Comparison of ENCODE assay signal across 1 cellular context in genomic region chr20:13302647-13303425, GRCh38.
A peak's percentile ranks its signal among the peaks of the same experiment; 100 is the strongest.
TF ChIP-seq lines count a peak whose summit lies in the region.

No MANE protein-coding gene starts in this region.

TF ChIP-seq in HepG2, 621 proteins besides CTCF, POLR2A, EP300 and RAD21 (continued from another document):
- TF ChIP-seq ZNF574 (CRISPR knock-in tag; IDR thresholded peaks at IDR 0.05) (no peak), ASH2L (IDR thresholded peaks at IDR 0.05; ENCODE audit: insufficient read length, low read depth, low read length) (no peak), ZNF329 (CRISPR knock-in tag; IDR thresholded peaks at IDR 0.05; ENCODE audit: low read depth) (no peak), ZNF788 (CRISPR knock-in tag; IDR thresholded peaks at IDR 0.05; ENCODE audit: borderline replicate concordance) (no peak), MAX (IDR thresholded peaks at IDR 0.05) (no peak), DR1 (CRISPR knock-in tag; IDR thresholded peaks at IDR 0.05) (no peak), SCMH1 (CRISPR knock-in tag; IDR thresholded peaks at IDR 0.05; ENCODE audit: borderline replicate concordance) (no peak), MIER3 (CRISPR knock-in tag; IDR thresholded peaks at IDR 0.05; ENCODE audit: borderline replicate concordance) (no peak), STAG1 (CRISPR knock-in tag; IDR thresholded peaks at IDR 0.05) (peak; percentile 85), HCFC1 (IDR thresholded peaks at IDR 0.05; ENCODE audit: low read depth, low read length) (no peak), ZNF343 (CRISPR knock-in tag; IDR thresholded peaks at IDR 0.05) (no peak), ZNF781 (CRISPR knock-in tag; IDR thresholded peaks at IDR 0.05; ENCODE audit: borderline replicate concordance, not compliant biosample characterization) (peak; percentile 42), HMG20B (CRISPR knock-in tag; conservative IDR thresholded peaks at IDR 0.05) (no peak), FOXO1 (CRISPR knock-in tag; IDR thresholded peaks at IDR 0.05) (peak; percentile 45; the same call in 1 of the 2 replicates), ZNF382 (CRISPR knock-in tag; IDR thresholded peaks at IDR 0.05; ENCODE audit: borderline replicate concordance) (no peak), PLSCR1 (CRISPR knock-in tag; IDR thresholded peaks at IDR 0.05; ENCODE audit: borderline replicate concordance) (no peak), NFYB (CRISPR knock-in tag; IDR thresholded peaks at IDR 0.05) (no peak), JDP2 (CRISPR knock-in tag; IDR thresholded peaks at IDR 0.05; ENCODE audit: borderline replicate concordance) (no peak), TCF12 (IDR thresholded peaks at IDR 0.05) (no peak), TCF12 (CRISPR knock-in tag; IDR thresholded peaks at IDR 0.05) (no peak), ZEB1 (IDR thresholded peaks at IDR 0.05; ENCODE audit: insufficient replicate concordance, low read depth) (no peak), HDAC1 (CRISPR knock-in tag; IDR thresholded peaks at IDR 0.05) (no peak), ZNF205 (CRISPR knock-in tag; IDR thresholded peaks at IDR 0.05) (no peak), UBTF (CRISPR knock-in tag; IDR thresholded peaks at IDR 0.05) (0 out of 2 replicates have a peak, but pooled peaks have one; percentile 31), FOXJ3 (CRISPR knock-in tag; IDR thresholded peaks at IDR 0.05; ENCODE audit: borderline replicate concordance) (0 out of 2 replicates have a peak, but pooled peaks have one; percentile 31), SOX6 (IDR thresholded peaks at IDR 0.05) (no peak), SOX6 (CRISPR knock-in tag; IDR thresholded peaks at IDR 0.05) (no peak), RXRB (CRISPR knock-in tag; IDR thresholded peaks at IDR 0.05; ENCODE audit: borderline replicate concordance) (no peak), ZNF432 (CRISPR knock-in tag; IDR thresholded peaks at IDR 0.05; ENCODE audit: borderline replicate concordance) (no peak), REPIN1 (CRISPR knock-in tag; IDR thresholded peaks at IDR 0.05; ENCODE audit: borderline replicate concordance, low read depth) (no peak), SMAD3 (CRISPR knock-in tag; IDR thresholded peaks at IDR 0.05) (no peak), U2AF2 (IDR thresholded peaks at IDR 0.05; ENCODE audit: low read depth, low read length) (no peak), ZNF350 (CRISPR knock-in tag; IDR thresholded peaks at IDR 0.05; ENCODE audit: borderline replicate concordance, low read depth) (0 out of 2 replicates have a peak, but pooled peaks have one; percentile 24), ZNF710 (CRISPR knock-in tag; IDR thresholded peaks at IDR 0.05; ENCODE audit: borderline replicate concordance) (0 out of 2 replicates have a peak, but pooled peaks have one; percentile 46), SIX1 (CRISPR knock-in tag; IDR thresholded peaks at IDR 0.05; ENCODE audit: borderline replicate concordance) (no peak), ZBTB37 (CRISPR knock-in tag; IDR thresholded peaks at IDR 0.05) (no peak), GPN1 (CRISPR knock-in tag; IDR thresholded peaks at IDR 0.05; ENCODE audit: borderline replicate concordance) (no peak), NCOA5 (CRISPR knock-in tag; IDR thresholded peaks at IDR 0.05) (no peak), ZNF879 (CRISPR knock-in tag; IDR thresholded peaks at IDR 0.05) (no peak), ZNF609 (CRISPR knock-in tag; IDR thresholded peaks at IDR 0.05; ENCODE audit: borderline replicate concordance) (no peak), WIZ (CRISPR knock-in tag; IDR thresholded peaks at IDR 0.05) (0 out of 2 replicates have a peak, but pooled peaks have one; percentile 63), THAP7 (CRISPR knock-in tag; IDR thresholded peaks at IDR 0.05) (no peak), FUBP1 (CRISPR knock-in tag; IDR thresholded peaks at IDR 0.05; ENCODE audit: borderline replicate concordance) (no peak), PCBP2 (optimal IDR thresholded peaks at IDR 0.05; ENCODE audit: low read depth, low read length, poor library complexity, severe bottlenecking) (no peak), ZNF225 (CRISPR knock-in tag; IDR thresholded peaks at IDR 0.05) (no peak), MTERF4 (CRISPR knock-in tag; IDR thresholded peaks at IDR 0.05) (no peak), CCAR2 (optimal IDR thresholded peaks at IDR 0.05; ENCODE audit: low read depth, low read length) (no peak), ZNF12 (CRISPR knock-in tag; IDR thresholded peaks at IDR 0.05) (no peak), ZFP82 (CRISPR knock-in tag; IDR thresholded peaks at IDR 0.05; ENCODE audit: borderline replicate concordance) (no peak)
